In the genomic region with DNA sequence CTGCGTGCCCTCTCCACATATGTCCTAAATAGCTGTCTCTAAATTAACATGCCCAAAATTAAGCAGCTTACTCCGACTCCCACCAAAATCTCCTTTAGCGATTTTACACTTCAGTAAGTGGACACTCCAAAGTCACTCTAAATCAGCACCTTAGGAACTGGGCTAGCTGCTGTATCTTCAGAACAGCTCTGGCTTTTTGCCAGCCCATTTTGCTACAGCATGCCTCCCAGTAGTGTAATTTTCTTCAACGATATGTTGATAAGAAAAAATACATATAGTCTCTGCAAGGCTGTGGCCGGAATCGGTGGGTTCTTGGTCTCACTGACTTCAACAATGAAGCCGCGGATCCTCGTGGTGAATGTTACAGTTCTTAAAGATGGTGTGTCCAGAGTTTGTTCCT, we compare ENCODE assay signal across 25 cellular contexts.
"Had no signal": no experiment of that assay in that cellular context is flagged by ENCODE, and none has a peak within 500 bp of the region (broad histone marks: within the 10 kb centered on the region; RNA-seq: fewer than 3 reads in every experiment).

No MANE protein-coding gene starts in this region.

- H3K4me1 Mint-ChIP-seq: endodermal cell had no signal

- H3K4me3 ChIP-seq: colonic mucosa, coronary artery, dorsolateral prefrontal cortex, esophagus muscularis mucosa, esophagus squamous epithelium, gastrocnemius medialis, gastroesophageal sphincter, heart left ventricle, heart right ventricle had no signal

- H3K36me3 ChIP-seq: colonic mucosa, esophagus muscularis mucosa, esophagus squamous epithelium, gastrocnemius medialis, gastroesophageal sphincter, heart left ventricle, heart right ventricle had no signal

- H3K9me3 ChIP-seq: colonic mucosa, esophagus muscularis mucosa, gastrocnemius medialis, gastroesophageal sphincter, heart left ventricle had no signal

- H3K27ac ChIP-seq: colonic mucosa, coronary artery, dorsolateral prefrontal cortex, epithelial cell of prostate, esophagus muscularis mucosa, esophagus squamous epithelium, foreskin keratinocyte, gastrocnemius medialis, gastroesophageal sphincter, heart left ventricle, heart right ventricle had no signal

- DNase-seq: colonic mucosa; cortex of kidney; dermis blood vessel endothelial cell; dorsolateral prefrontal cortex; effector CD4-positive, alpha-beta T cell; effector CD8-positive, alpha-beta T cell; effector memory CD4-positive, alpha-beta T cell; effector memory CD8-positive, alpha-beta T cell; endodermal cell; erythroblast; esophagus squamous epithelium; foreskin fibroblast; foreskin keratinocyte; foreskin melanocyte; gastrocnemius medialis; glutamatergic neuron; head of caudate nucleus; heart left ventricle; heart right ventricle had no signal

- ATAC-seq: effector memory CD8-positive, alpha-beta T cell; esophagus mucosa; foreskin keratinocyte; gastrocnemius medialis; gastroesophageal sphincter; heart left ventricle; heart right ventricle had no signal

- H3K27me3 ChIP-seq: colonic mucosa, esophagus muscularis mucosa, esophagus squamous epithelium, foreskin keratinocyte, gastrocnemius medialis, heart left ventricle, heart right ventricle had no signal

- H3K4me3 Mint-ChIP-seq: dendritic cell treated with granulocyte-macrophage colony-stimulating factor and Interleukin-4, amounts not matched to agents 40 ng/mL and 50 ng/mL, for 4 days; effector memory CD8-positive, alpha-beta T cell; endodermal cell had no signal

- H3K27ac Mint-ChIP-seq: dendritic cell treated with granulocyte-macrophage colony-stimulating factor and Interleukin-4, amounts not matched to agents 40 ng/mL and 50 ng/mL, for 4 days; effector memory CD8-positive, alpha-beta T cell; endodermal cell had no signal

- H3K4me1 ChIP-seq: colonic mucosa, esophagus muscularis mucosa, esophagus squamous epithelium, foreskin keratinocyte, gastrocnemius medialis, gastroesophageal sphincter, heart left ventricle, heart right ventricle had no signal
